ENCODE assay signal across 9 cellular contexts in genomic region chr12:6370994-6371754, GRCh38. TPM values are rescaled to one million over a fixed set of nuclear protein-coding genes. Genes with fewer than 3 reads are reported as not detected.
DNase-seq lines count a peak whose midpoint lies in the region; ATAC-seq and TF ChIP-seq lines count a peak whose summit lies in the region.
"Had no signal": no experiment of that assay in that cellular context is flagged by ENCODE, and none has a peak within 500 bp of the region (broad histone marks: within the 10 kb centered on the region; RNA-seq: fewer than 3 reads in every experiment).

No MANE protein-coding gene starts in this region.

- H3K4me1 Mint-ChIP-seq in naive thymus-derived CD8-positive, alpha-beta T cell = peaks cover 22 to 57% (median 49%) of the 10 kb centered on the region in 4 donors

- peak; percentile 95 for DNase-seq in H7
- peak; percentile 98 for DNase-seq in NCI-H345 (lab: John Stamatoyannopoulos, UW)
- peak; percentile 79 for DNase-seq in choroid plexus epithelial cell (ENCODE audit: low read depth)
- DNase-seq in naive thymus-derived CD8-positive, alpha-beta T cell = no peak
- DNase-seq in central memory CD4-positive, alpha-beta T cell = no peak
- no peak for DNase-seq in activated CD4-positive, alpha-beta T cell treated with anti-CD3 and anti-CD28 coated beads for 4 hours
- no peak for DNase-seq in Ammon's horn (ENCODE audit: low spot score)
- no peak for DNase-seq in T-helper 1 cell

- TF ChIP-seq CTCF in choroid plexus epithelial cell (conservative IDR thresholded peaks at IDR 0.05; ENCODE audit: low read depth, low read length) = peak; percentile 56

- no peaks in the 10 kb centered on the region for H3K9me3 Mint-ChIP-seq in naive thymus-derived CD8-positive, alpha-beta T cell

- H3K27ac Mint-ChIP-seq in naive thymus-derived CD8-positive, alpha-beta T cell = peak overlapping the region in 7 of 10 donors; percentile 3 to 79 (median 29)

- peak overlapping the region; percentile 30; the same call in 1 of the 2 replicates for H3K4me3 ChIP-seq in H7 (ENCODE audit: insufficient read depth, low read depth, low read length)
- no peak overlapping the region for H3K4me3 ChIP-seq in choroid plexus epithelial cell (ENCODE audit: low read depth, low read length)

- H3K27me3 ChIP-seq in H7 (ENCODE audit: control insufficient read depth, insufficient read depth, low read length) = no peaks in the 10 kb centered on the region

- POLR2A ChIA-PET in naive thymus-derived CD8-positive, alpha-beta T cell (lab: Charles Lee) = interaction anchor here (0.9 to 1.5 kb wide), 4 partner anchors 8 to 36 kb away, joined by 3 to 5 read pairs (median 4); no protein-coding TSS in a partner anchor

- H3K27me3 Mint-ChIP-seq in naive thymus-derived CD8-positive, alpha-beta T cell = peaks cover 0 to 3% (median 0%) of the 10 kb centered on the region in 5 donors

- no peaks in the 10 kb centered on the region for H3K36me3 Mint-ChIP-seq in naive thymus-derived CD8-positive, alpha-beta T cell

- no peak overlapping the region for H3K4me3 Mint-ChIP-seq in naive thymus-derived CD8-positive, alpha-beta T cell

- no peaks in the 10 kb centered on the region; the same call in 1 of the 2 replicates for H3K36me3 ChIP-seq in H7 (replicated peaks; ENCODE audit: control insufficient read depth, insufficient read depth, low read length)

- ATAC-seq in naive thymus-derived CD8-positive, alpha-beta T cell = no peak

RNA-seq across cellular contexts. Expression of gene SCNN1A, which starts 4.2 kb away (rescaled TPM):
- total RNA-seq in H7 (2014; rRNA removed; shearing (Covaris generic)) = 28.5 and 41.7 TPM in 2 replicates
- total RNA-seq in naive thymus-derived CD8-positive, alpha-beta T cell = 1 to 10 TPM; 4.0 to 4.7 TPM
- under 1 TPM; 0.06 to 0.65 (median 0.23) TPM for polyA plus RNA-seq in naive thymus-derived CD8-positive, alpha-beta T cell
- total RNA-seq: skeletal muscle tissue had no signal

RNA-seq across cellular contexts. Expression of gene LTBR, which starts 12.8 kb away (rescaled TPM):
- 2.5 and 3.6 TPM in 2 replicates for total RNA-seq in H7 (2014; rRNA removed; shearing (Covaris generic))
- total RNA-seq in naive thymus-derived CD8-positive, alpha-beta T cell = under 1 TPM; 0.91 to 0.93 TPM
- polyA plus RNA-seq in naive thymus-derived CD8-positive, alpha-beta T cell = under 1 TPM in 1 of 3 donors, not detected in 2; 0.23 TPM

RNA-seq across cellular contexts. Expression of gene TNFRSF1A, which starts 29.3 kb away (rescaled TPM):
- 83.5 and 84.6 TPM in 2 replicates for total RNA-seq in H7 (2014; rRNA removed; shearing (Covaris generic))
- 10 to 100 TPM; 91.7 to 97.6 TPM for total RNA-seq in naive thymus-derived CD8-positive, alpha-beta T cell
- polyA plus RNA-seq in naive thymus-derived CD8-positive, alpha-beta T cell = 10 to 100 TPM; 19.5 to 43.7 (median 31.1) TPM

Comparison
In these comparisons a context has a peak if more than half of its experiments do, and no peak if none do; other contexts are left out.
1. DNase-seq: peak in H7 (single experiment), NCI-H345 (single experiment) and choroid plexus epithelial cell (single experiment); none in naive thymus-derived CD8-positive, alpha-beta T cell (0 of 10), central memory CD4-positive, alpha-beta T cell (single experiment), activated CD4-positive, alpha-beta T cell treated with anti-CD3 and anti-CD28 coated beads for 4 hours (0 of 2), Ammon's horn (single experiment) and T-helper 1 cell (0 of 5).